ENCODE assay signal across 10 cellular contexts in genomic region chr9:114619205-114619758, GRCh38. TPM values are rescaled to one million over a fixed set of nuclear protein-coding genes. Genes with fewer than 3 reads are reported as not detected.
DNase-seq lines count a peak whose midpoint lies in the region; ATAC-seq lines count a peak whose summit lies in the region.
"Had no signal": no experiment of that assay in that cellular context is flagged by ENCODE, and none has a peak within 500 bp of the region (broad histone marks: within the 10 kb centered on the region; RNA-seq: fewer than 3 reads in every experiment).

No MANE protein-coding gene starts in this region.

- H3K9me2 ChIP-seq in GM23248 (ENCODE audit: insufficient read depth), result no peaks in the 10 kb centered on the region

- peaks cover 8% of the 10 kb centered on the region; the same call in 1 of the 2 replicates for H3K79me2 ChIP-seq in GM23248 (ENCODE audit: insufficient read depth)

- in situ Hi-C loops in GM23248 (cut with MboI) (no loop called here), G401 (cut with HindIII; ENCODE audit: low sequenced_read_pairs) (no loop called here)

- ATAC-seq in GM18867 (IDR thresholded peaks at IDR 0.05; ENCODE audit: unreplicated experiment), result peak; percentile 56
- peak; percentile 46 for ATAC-seq in HG03025 (IDR thresholded peaks at IDR 0.05; ENCODE audit: low FRiP score, unreplicated experiment)
- no peak for ATAC-seq in GM18873 (IDR thresholded peaks at IDR 0.05; ENCODE audit: low FRiP score, unreplicated experiment)

- DNase-seq in GM23248 (no peak), G401 (ENCODE audit: low spot score) (no peak), NCI-H146 (lab: John Stamatoyannopoulos, UW) (no peak)

- H3K36me3 ChIP-seq in rectal smooth muscle tissue (ENCODE audit: control insufficient read depth, insufficient read depth, low read length) (no peaks in the 10 kb centered on the region), GM23248 (ENCODE audit: low read depth) (no peaks in the 10 kb centered on the region)

- peaks cover 15% of the 10 kb centered on the region for H3F3A ChIP-seq in GM23248 (ENCODE audit: insufficient read depth)

- H3K4me3 ChIP-seq in rectal smooth muscle tissue (ENCODE audit: low read length), result peak overlapping the region; percentile 19
- H3K4me3 ChIP-seq in GM23248, result no peak overlapping the region

- no peak overlapping the region for H3K4me2 ChIP-seq in GM23248 (ENCODE audit: unreplicated experiment)

- H3K9me3 ChIP-seq in GM23248 (ENCODE audit: low read depth), result no peaks in the 10 kb centered on the region

- WGBS in GM23248 (ENCODE audit: low coverage in 1 of 2, low lambda C conversion rate in 2 of 2, missing lambda C conversion rate in 2 of 2), 2 experiments, result 95% methylated on average over 13 of the region's 13 CpGs

- H3K27me3 ChIP-seq in rectal smooth muscle tissue (ENCODE audit: control insufficient read depth, insufficient read depth, low read length), result no peaks in the 10 kb centered on the region
- no peaks in the 10 kb centered on the region for H3K27me3 ChIP-seq in GM23248 (replicated peaks; ENCODE audit: insufficient read depth)

- H4K20me1 ChIP-seq in GM23248 (ENCODE audit: insufficient read depth), result 0 out of 2 replicates have a peak, but pooled peaks cover 4% of the 10 kb centered on the region

- H3K4me1 ChIP-seq in rectal smooth muscle tissue (ENCODE audit: control insufficient read depth, insufficient read depth, low read length) (no peaks in the 10 kb centered on the region), GM23248 (ENCODE audit: insufficient read depth) (peaks cover 11% of the 10 kb centered on the region)

- peak overlapping the region; percentile 28 for H3K9ac ChIP-seq in rectal smooth muscle tissue (ENCODE audit: low read length)
- no peak overlapping the region for H3K9ac ChIP-seq in GM23248

- peak overlapping the region; percentile 67 for H3K27ac ChIP-seq in cingulate gyrus (ENCODE audit: low read depth, low read length)
- H3K27ac ChIP-seq in rectal smooth muscle tissue (ENCODE audit: low read depth, low read length), result no peak overlapping the region
- H3K27ac ChIP-seq in GM23248, result no peak overlapping the region

- no peak overlapping the region for H2AFZ ChIP-seq in GM23248

RNA-seq across cellular contexts. Expression of gene TMEM268, which starts 8.2 kb away (rescaled TPM):
- total RNA-seq in GM23248 (2014; rRNA removed; shearing (Covaris generic)), result 4.9 and 10.7 TPM in 2 replicates
- polyA plus RNA-seq in GM23248 (2016; fragmentation: Nextera tagmentation; extraction: Ambion mirVana), result 5.1 and 6.9 TPM in 2 replicates
- 16.4 and 22.2 TPM in 2 replicates for total RNA-seq in G401 (2014; rRNA removed; shearing (Covaris generic))

RNA-seq across cellular contexts. Expression of gene ATP6V1G1, which starts 31.7 kb away (rescaled TPM):
- 127 and 131 TPM in 2 replicates for total RNA-seq in GM23248 (2014; rRNA removed; shearing (Covaris generic))
- 222 and 230 TPM in 2 replicates for polyA plus RNA-seq in GM23248 (2016; fragmentation: Nextera tagmentation; extraction: Ambion mirVana)
- 235 and 237 TPM in 2 replicates for total RNA-seq in G401 (2014; rRNA removed; shearing (Covaris generic))

RNA-seq across cellular contexts. Expression of gene TEX53, which starts 38.3 kb away (rescaled TPM):
- total RNA-seq in GM23248 (2014; rRNA removed; shearing (Covaris generic)), result not detected in 2 replicates
- polyA plus RNA-seq in GM23248 (2016; fragmentation: Nextera tagmentation; extraction: Ambion mirVana), result not detected in 2 replicates
- total RNA-seq in G401 (2014; rRNA removed; shearing (Covaris generic)), result not detected in 2 replicates
- total RNA-seq: astrocyte, HT1080 had no signal
